11 cellular contexts compared by ENCODE assay signal in genomic region chr10:95683966-95684365, GRCh38.
"Had no signal": no experiment of that assay in that cellular context is flagged by ENCODE, and none has a peak within 500 bp of the region (broad histone marks: within the 10 kb centered on the region; RNA-seq: fewer than 3 reads in every experiment).

No MANE protein-coding gene starts in this region.

- H3K9me3 ChIP-seq: HAP-1 had no signal

- H3K9me3 Mint-ChIP-seq: GM23338, H9, HFFc6 had no signal

- H3K4me1 Mint-ChIP-seq: GM23338, H9 had no signal

- H2AFZ ChIP-seq: GM23248, GM23338 had no signal

- H3K27ac ChIP-seq: GM23248 had no signal

- H3K27ac Mint-ChIP-seq: GM23338, H9, HFFc6 had no signal

- FAIRE-seq: H1, H54 had no signal

- H3K4me2 ChIP-seq: GM23338 had no signal

- H3K4me1 ChIP-seq: HAP-1 had no signal

- DNase-seq: GM23248, GOT3, H7, H9, HCEC 1CT, HFFc6 had no signal

- H3K4me3 Mint-ChIP-seq: GM23338, H9, HFFc6 had no signal

- ATAC-seq: GM23338, HCT116 had no signal

- H3K4me3 ChIP-seq: GM23248, GM23338, HAP-1 had no signal

- H3K9ac ChIP-seq: GM23248 had no signal
